25 cellular contexts compared by ENCODE assay signal in genomic region chr19:5564930-5565329, GRCh38. TPM values are rescaled to one million over a fixed set of nuclear protein-coding genes. Genes with fewer than 3 reads are reported as not detected.
"Had no signal": no experiment of that assay in that cellular context is flagged by ENCODE, and none has a peak within 500 bp of the region (broad histone marks: within the 10 kb centered on the region; RNA-seq: fewer than 3 reads in every experiment).

No MANE protein-coding gene starts in this region.

- H3K36me3 ChIP-seq: breast epithelium, SJCRH30 had no signal

- H3K27ac Mint-ChIP-seq: activated CD8-positive, alpha-beta T cell treated with anti-CD3 and anti-CD28 coated beads, Interleukin-2, amount 10 ng/mL, durations not matched to agents 7 days and 5 days; activated naive CD4-positive, alpha-beta T cell treated with anti-CD3 and anti-CD28 coated beads, Interleukin-2, amount 50 U/mL, for 24 hours; T-helper 1 cell treated with Interleukin-12 subunit alpha and Interleukin-12 subunit beta and Interleukin-4 antibody, amounts not matched to agents 30 μg/mL and 1 μg/mL, for 36 hours; WTC11 had no signal

- DNase-seq: activated CD4-positive, alpha-beta T cell treated with anti-CD3 and anti-CD28 coated beads for 48 hours; activated CD4-positive, alpha-beta T cell treated with anti-CD3 and anti-CD28 coated beads, Interleukin-2, amount 50 U/mL, for 4 hours; activated CD4-positive, CD25-positive, alpha-beta regulatory T cell treated with anti-CD3 and anti-CD28 coated beads, Interleukin-2, amount 50 U/mL, for 72 hours; activated CD8-positive, alpha-beta memory T cell treated with anti-CD3 and anti-CD28 coated beads, Interleukin-2, amount 50 U/mL, for 48 hours; activated CD8-positive, alpha-beta T cell treated with anti-CD3 and anti-CD28 coated beads, Interleukin-2, amount 10 ng/mL, durations not matched to agents 7 days and 5 days; activated naive CD4-positive, alpha-beta T cell; activated T-cell treated with anti-CD3 and anti-CD28 coated beads, Interleukin-2, amount 50 U/mL, for 1 hour; aorta; caudate nucleus; MM.1S; NCI-H1105; NCI-H1436; NCI-H187; NCI-H2081; NCI-H510A treated with DMSO at 0.1 percent for 48 hours; NCI-H69; NK-92 treated with Interleukin-12 subunit alpha and Interleukin-12 subunit beta, amount 100 ng/mL, for 24 hours; OCI-M1; Right ventricle myocardium superior; RPMI8226; SJCRH30 had no signal

- ATAC-seq: activated CD8-positive, alpha-beta T cell treated with anti-CD3 and anti-CD28 coated beads, Interleukin-2, amount 10 ng/mL, durations not matched to agents 7 days and 5 days; WTC11 had no signal

- H3K4me1 ChIP-seq: breast epithelium, SJCRH30 had no signal

- H3K27me3 ChIP-seq: SJCRH30 had no signal

- H3K4me3 ChIP-seq: breast epithelium, SJCRH30 had no signal

- H3K9me3 ChIP-seq: SJCRH30 had no signal

- H3K27ac ChIP-seq: breast epithelium, SJCRH30 had no signal

- H3K4me3 Mint-ChIP-seq: activated CD8-positive, alpha-beta T cell treated with anti-CD3 and anti-CD28 coated beads, Interleukin-2, amount 10 ng/mL, durations not matched to agents 7 days and 5 days; activated naive CD4-positive, alpha-beta T cell treated with anti-CD3 and anti-CD28 coated beads, Interleukin-2, amount 50 U/mL, for 24 hours; T-helper 1 cell treated with Interleukin-12 subunit alpha and Interleukin-12 subunit beta and Interleukin-4 antibody, amounts not matched to agents 30 μg/mL and 1 μg/mL, for 36 hours; WTC11 had no signal

- H3K36me3 Mint-ChIP-seq: WTC11 had no signal

- H3K4me1 Mint-ChIP-seq: activated naive CD4-positive, alpha-beta T cell treated with anti-CD3 and anti-CD28 coated beads, Interleukin-2, amount 50 U/mL, for 24 hours had no signal

RNA-seq across cellular contexts. Expression of gene TINCR, which starts 2.8 kb away (rescaled TPM):
- total RNA-seq: Right ventricle myocardium superior, SJCRH30 had no signal
